Comparison of ENCODE assay signal across 34 cellular contexts in genomic region chr1:28339551-28339950, GRCh38.
"Had no signal": no experiment of that assay in that cellular context is flagged by ENCODE, and none has a peak within 500 bp of the region (broad histone marks: within the 10 kb centered on the region; RNA-seq: fewer than 3 reads in every experiment).

No MANE protein-coding gene starts in this region.

- ATAC-seq: gastroesophageal sphincter, T-helper 17 cell had no signal

- H3K27ac ChIP-seq: ascending aorta, breast epithelium, cardiac muscle cell, colonic mucosa, esophagus squamous epithelium, gastroesophageal sphincter had no signal

- H3K4me3 ChIP-seq: ascending aorta, breast epithelium, cardiac muscle cell, colonic mucosa, esophagus squamous epithelium, gastroesophageal sphincter had no signal

- H3K27ac Mint-ChIP-seq: activated CD4-positive, alpha-beta memory T cell treated with anti-CD3 and anti-CD28 coated beads for 36 hours; activated CD4-positive, alpha-beta T cell treated with anti-CD3 and anti-CD28 coated beads for 36 hours; activated CD4-positive, alpha-beta T cell treated with anti-CD3 and anti-CD28 coated beads, Interleukin-2, amount 10 ng/mL, durations not matched to agents 24 days and 14 days; activated CD8-positive, alpha-beta memory T cell treated with anti-CD3 and anti-CD28 coated beads, Interleukin-2, amount 10 ng/mL, durations not matched to agents 7 days and 5 days; activated naive CD4-positive, alpha-beta T cell treated with anti-CD3 and anti-CD28 coated beads for 36 hours; activated naive CD4-positive, alpha-beta T cell treated with anti-CD3 and anti-CD28 coated beads, Interleukin-2, amount 50 U/mL, for 24 hours; activated naive CD8-positive, alpha-beta T cell treated with anti-CD3 and anti-CD28 coated beads, Interleukin-2, amount 10 ng/mL, durations not matched to agents 7 days and 5 days; activated T-helper 1 cell treated with anti-CD3 and anti-CD28 coated beads, Interleukin-12 subunit alpha, Interleukin-12 subunit beta, Interleukin-2, Interleukin-4 antibody, amounts not matched to agents 30 ng/mL and 10 ng/mL and 1 ng/mL, durations not matched to agents 14 hours and 24 hours and 36 hours; activated T-helper 2 cell treated with anti-CD3 and anti-CD28 coated beads, Interferon-gamma antibody, Interleukin-2, Interleukin-4, amounts not matched to agents 10 μg/mL and 5 μg/mL and 100 μg/mL, durations not matched to agents 14 hours and 24 hours and 36 hours; brain; T-helper 17 cell; T-helper 2 cell treated with Interferon-gamma antibody and Interleukin-4, amounts not matched to agents 5 μg/mL and 100 μg/mL, for 36 hours had no signal

- H3K9me3 Mint-ChIP-seq: activated CD4-positive, alpha-beta memory T cell treated with anti-CD3 and anti-CD28 coated beads for 36 hours; activated CD4-positive, alpha-beta T cell treated with anti-CD3 and anti-CD28 coated beads, Interleukin-2, amount 10 ng/mL, durations not matched to agents 24 days and 14 days; activated naive CD4-positive, alpha-beta T cell treated with anti-CD3 and anti-CD28 coated beads for 36 hours; activated naive CD4-positive, alpha-beta T cell treated with anti-CD3 and anti-CD28 coated beads, Interleukin-2, amount 50 U/mL, for 24 hours; activated naive CD8-positive, alpha-beta T cell treated with anti-CD3 and anti-CD28 coated beads, Interleukin-2, amount 10 ng/mL, durations not matched to agents 7 days and 5 days; activated T-helper 1 cell treated with anti-CD3 and anti-CD28 coated beads, Interleukin-12 subunit alpha, Interleukin-12 subunit beta, Interleukin-2, Interleukin-4 antibody, amounts not matched to agents 30 ng/mL and 10 ng/mL and 1 ng/mL, durations not matched to agents 14 hours and 24 hours and 36 hours; activated T-helper 2 cell treated with anti-CD3 and anti-CD28 coated beads, Interferon-gamma antibody, Interleukin-2, Interleukin-4, amounts not matched to agents 10 μg/mL and 5 μg/mL and 100 μg/mL, durations not matched to agents 14 hours and 24 hours and 36 hours; brain; T-helper 2 cell treated with Interferon-gamma antibody and Interleukin-4, amounts not matched to agents 5 μg/mL and 100 μg/mL, for 36 hours had no signal

- H3K9me3 ChIP-seq: ascending aorta, breast epithelium, colonic mucosa, esophagus squamous epithelium, gastroesophageal sphincter had no signal

- H3K4me1 Mint-ChIP-seq: activated CD4-positive, alpha-beta T cell treated with anti-CD3 and anti-CD28 coated beads for 36 hours; activated CD4-positive, alpha-beta T cell treated with anti-CD3 and anti-CD28 coated beads, Interleukin-2, amount 10 ng/mL, durations not matched to agents 24 days and 14 days; activated naive CD4-positive, alpha-beta T cell treated with anti-CD3 and anti-CD28 coated beads, Interleukin-2, amount 50 U/mL, for 24 hours; brain; T-helper 17 cell had no signal

- H3K4me1 ChIP-seq: ascending aorta, breast epithelium, colonic mucosa, gastroesophageal sphincter had no signal

- DNase-seq: activated CD4-positive, alpha-beta memory T cell treated with anti-CD3 and anti-CD28 coated beads for 36 hours; activated CD4-positive, alpha-beta T cell treated with anti-CD3 and anti-CD28 coated beads for 36 hours; activated CD4-positive, alpha-beta T cell treated with anti-CD3 and anti-CD28 coated beads, Interleukin-2, amount 10 ng/mL, durations not matched to agents 24 days and 14 days; activated CD4-positive, CD25-positive, alpha-beta regulatory T cell; activated CD4-positive, CD25-positive, alpha-beta regulatory T cell treated with anti-CD3 and anti-CD28 coated beads, Interleukin-2, amount 50 U/mL, for 72 hours; activated CD8-positive, alpha-beta memory T cell treated with anti-CD3 and anti-CD28 coated beads, Interleukin-2, amount 10 ng/mL, durations not matched to agents 7 days and 5 days; activated CD8-positive, alpha-beta memory T cell treated with anti-CD3 and anti-CD28 coated beads, Interleukin-2, amount 50 U/mL, for 4 hours; activated effector memory CD4-positive, alpha-beta T cell treated with anti-CD3 and anti-CD28 coated beads, Interleukin-2, amount 50 U/mL, for 16 hours; activated naive CD4-positive, alpha-beta T cell treated with anti-CD3 and anti-CD28 coated beads for 36 hours; activated naive CD8-positive, alpha-beta T cell treated with anti-CD3 and anti-CD28 coated beads, Interleukin-2, amount 10 ng/mL, durations not matched to agents 7 days and 5 days; activated T-cell treated with anti-CD3 and anti-CD28 coated beads, Interleukin-2, amount 50 U/mL, for 1 hour; activated T-cell treated with anti-CD3 and anti-CD28 coated beads, Interleukin-2, amount 50 U/mL, for 48 hours; central memory CD4-positive, alpha-beta T cell; cerebellar nuclear complex; colonic mucosa; effector CD8-positive, alpha-beta T cell; esophagus squamous epithelium; foreskin melanocyte; SW 1271; T-helper 1 cell; T-helper 17 cell; T1000 had no signal

- FAIRE-seq: endometrium, endothelial cell of umbilical vein had no signal

- H3K27me3 Mint-ChIP-seq: activated CD4-positive, alpha-beta memory T cell treated with anti-CD3 and anti-CD28 coated beads for 36 hours; activated CD4-positive, alpha-beta T cell treated with anti-CD3 and anti-CD28 coated beads for 36 hours; activated CD4-positive, alpha-beta T cell treated with anti-CD3 and anti-CD28 coated beads, Interleukin-2, amount 10 ng/mL, durations not matched to agents 24 days and 14 days; activated CD8-positive, alpha-beta memory T cell treated with anti-CD3 and anti-CD28 coated beads, Interleukin-2, amount 10 ng/mL, durations not matched to agents 7 days and 5 days; activated naive CD4-positive, alpha-beta T cell treated with anti-CD3 and anti-CD28 coated beads, Interleukin-2, amount 50 U/mL, for 24 hours; activated naive CD8-positive, alpha-beta T cell treated with anti-CD3 and anti-CD28 coated beads, Interleukin-2, amount 10 ng/mL, durations not matched to agents 7 days and 5 days; brain; T-helper 17 cell had no signal

- H3K27me3 ChIP-seq: ascending aorta, breast epithelium, cardiac muscle cell, colonic mucosa, esophagus squamous epithelium, gastroesophageal sphincter had no signal

- H3K36me3 ChIP-seq: breast epithelium had no signal

- H3K4me3 Mint-ChIP-seq: activated CD4-positive, alpha-beta memory T cell treated with anti-CD3 and anti-CD28 coated beads for 36 hours; activated CD4-positive, alpha-beta T cell treated with anti-CD3 and anti-CD28 coated beads for 36 hours; activated CD4-positive, alpha-beta T cell treated with anti-CD3 and anti-CD28 coated beads, Interleukin-2, amount 10 ng/mL, durations not matched to agents 24 days and 14 days; activated CD8-positive, alpha-beta memory T cell treated with anti-CD3 and anti-CD28 coated beads, Interleukin-2, amount 10 ng/mL, durations not matched to agents 7 days and 5 days; activated CD8-positive, alpha-beta T cell treated with anti-CD3 and anti-CD28 coated beads, Interleukin-2, amount 10 ng/mL, durations not matched to agents 7 days and 5 days; activated naive CD4-positive, alpha-beta T cell treated with anti-CD3 and anti-CD28 coated beads for 36 hours; activated naive CD4-positive, alpha-beta T cell treated with anti-CD3 and anti-CD28 coated beads, Interleukin-2, amount 50 U/mL, for 24 hours; activated naive CD8-positive, alpha-beta T cell treated with anti-CD3 and anti-CD28 coated beads, Interleukin-2, amount 10 ng/mL, durations not matched to agents 7 days and 5 days; activated T-helper 1 cell treated with anti-CD3 and anti-CD28 coated beads, Interleukin-12 subunit alpha, Interleukin-12 subunit beta, Interleukin-2, Interleukin-4 antibody, amounts not matched to agents 30 ng/mL and 10 ng/mL and 1 ng/mL, durations not matched to agents 14 hours and 24 hours and 36 hours; brain; T-helper 17 cell; T-helper 2 cell treated with Interferon-gamma antibody and Interleukin-4, amounts not matched to agents 5 μg/mL and 100 μg/mL, for 36 hours had no signal
